In genomic region chr19:35206379-35206778, GRCh38 we compare ENCODE assay signal across 12 cellular contexts. TPM values are rescaled to one million over a fixed set of nuclear protein-coding genes. Genes with fewer than 3 reads are reported as not detected.
DNase-seq lines count a peak whose midpoint lies in the region; ATAC-seq and TF ChIP-seq lines count a peak whose summit lies in the region.
"Had no signal": no experiment of that assay in that cellular context is flagged by ENCODE, and none has a peak within 500 bp of the region (broad histone marks: within the 10 kb centered on the region; RNA-seq: fewer than 3 reads in every experiment).

No MANE protein-coding gene starts in this region.

- H3K4me3 ChIP-seq in DND-41 (ENCODE audit: low read depth in 1 of 2, low read length in 2 of 2) (no peak overlapping the region), lower lobe of right lung (no peak overlapping the region), foreskin fibroblast (ENCODE audit: low read depth in 1 of 2, low read length in 2 of 2) (no peak overlapping the region)
- H3K4me3 ChIP-seq: upper lobe of left lung had no signal

- no peaks in the 10 kb centered on the region for H3K79me2 ChIP-seq in DND-41 (ENCODE audit: insufficient read depth, low read length)

- H3K27ac Mint-ChIP-seq in IgD-negative memory B cell: peak overlapping the region; percentile 96 to 99 (median 98)
- H3K27ac Mint-ChIP-seq in activated CD4-positive, alpha-beta memory T cell treated with anti-CD3 and anti-CD28 coated beads, Interleukin-2, amount 10 ng/mL, durations not matched to agents 7 days and 5 days: peak overlapping the region; percentile 97

- intact Hi-C loops in lower lobe of right lung (cut with DNase I): no loop called here

- CTCF ChIA-PET in activated CD4-positive, alpha-beta memory T cell treated with anti-CD3 and anti-CD28 coated beads, Interleukin-2, amount 10 ng/mL, durations not matched to agents 7 days and 5 days (lab: Charles Lee): interaction anchor here (0.7 to 1.6 kb wide), 7 partner anchors 11 to 52 kb away, joined by 3 to 9 read pairs (median 3); partner anchors contain the start of gene FXYD5

- no peaks in the 10 kb centered on the region for H4K20me1 ChIP-seq in DND-41 (ENCODE audit: insufficient read depth, low read length)

- POLR2A ChIA-PET in activated CD4-positive, alpha-beta memory T cell treated with anti-CD3 and anti-CD28 coated beads, Interleukin-2, amount 10 ng/mL, durations not matched to agents 7 days and 5 days (lab: Charles Lee): interaction anchor here (1.0 to 3.3 kb wide), 15 partner anchors 11 to 256 kb away, joined by 3 to 33 read pairs (median 6); partner anchors contain the start of genes FXYD5 and USF2

- H3K36me3 ChIP-seq in DND-41 (ENCODE audit: insufficient read depth, low read length): no peaks in the 10 kb centered on the region
- H3K36me3 ChIP-seq in lower lobe of right lung: no peaks in the 10 kb centered on the region
- H3K36me3 ChIP-seq: upper lobe of left lung had no signal

- H3K4me1 Mint-ChIP-seq in IgD-negative memory B cell: peaks cover 34 to 47% (median 43%) of the 10 kb centered on the region in 3 donors
- H3K4me1 Mint-ChIP-seq in activated CD4-positive, alpha-beta memory T cell treated with anti-CD3 and anti-CD28 coated beads, Interleukin-2, amount 10 ng/mL, durations not matched to agents 7 days and 5 days: peaks cover 79% of the 10 kb centered on the region

- H3K27me3 Mint-ChIP-seq in IgD-negative memory B cell: no peaks in the 10 kb centered on the region
- H3K27me3 Mint-ChIP-seq in activated CD4-positive, alpha-beta memory T cell treated with anti-CD3 and anti-CD28 coated beads, Interleukin-2, amount 10 ng/mL, durations not matched to agents 7 days and 5 days: no peaks in the 10 kb centered on the region

- no peak for TF ChIP-seq CTCF in DND-41 (IDR thresholded peaks at IDR 0.05; ENCODE audit: borderline replicate concordance, extremely low read depth, low read length, poor library complexity, severe bottlenecking)
- TF ChIP-seq CTCF in lower lobe of right lung (IDR thresholded peaks at IDR 0.05): no peak
- no peak for TF ChIP-seq CTCF in foreskin fibroblast (IDR thresholded peaks at IDR 0.05; ENCODE audit: low read depth, low read length)

- H3K4me2 ChIP-seq in DND-41 (ENCODE audit: insufficient read depth, low read length): no peak overlapping the region

- H3K9me3 ChIP-seq in DND-41 (ENCODE audit: insufficient read depth, low read length, severe bottlenecking): no peaks in the 10 kb centered on the region
- no peaks in the 10 kb centered on the region for H3K9me3 ChIP-seq in lower lobe of right lung
- H3K9me3 ChIP-seq: upper lobe of left lung had no signal

- H3K27me3 ChIP-seq in DND-41 (ENCODE audit: insufficient read depth, low read length, poor library complexity) (no peaks in the 10 kb centered on the region), lower lobe of right lung (ENCODE audit: low read depth) (no peaks in the 10 kb centered on the region)
- H3K27me3 ChIP-seq: upper lobe of left lung had no signal

- peak overlapping the region; percentile 71 to 89 (median 78) for H3K4me3 Mint-ChIP-seq in IgD-negative memory B cell
- peak overlapping the region; percentile 67 for H3K4me3 Mint-ChIP-seq in activated CD4-positive, alpha-beta memory T cell treated with anti-CD3 and anti-CD28 coated beads, Interleukin-2, amount 10 ng/mL, durations not matched to agents 7 days and 5 days

- no peak overlapping the region for H3K27ac ChIP-seq in DND-41 (ENCODE audit: low read length)
- peak overlapping the region; percentile 46 for H3K27ac ChIP-seq in lower lobe of right lung

- no peaks in the 10 kb centered on the region for H3K36me3 Mint-ChIP-seq in IgD-negative memory B cell
- H3K36me3 Mint-ChIP-seq in activated CD4-positive, alpha-beta memory T cell treated with anti-CD3 and anti-CD28 coated beads, Interleukin-2, amount 10 ng/mL, durations not matched to agents 7 days and 5 days (ENCODE audit: low read depth): peaks cover 14% of the 10 kb centered on the region

- ATAC-seq in DND-41 (ENCODE audit: insufficient read depth, low read depth): peak; percentile 86
- no peak for ATAC-seq in lower lobe of right lung

- H3K4me1 ChIP-seq in DND-41 (ENCODE audit: insufficient read depth, low read length): no peaks in the 10 kb centered on the region
- H3K4me1 ChIP-seq in lower lobe of right lung: peaks cover 31% of the 10 kb centered on the region

- DNase-seq in DND-41 (peak; percentile 55), lower lobe of right lung (no peak), UCSD-AML1 (lab: John Stamatoyannopoulos, UW; ENCODE audit: unreplicated experiment) (no peak), NCI-H146 treated with DMSO at 0.1 percent for 48 hours (lab: John Stamatoyannopoulos, UW; ENCODE audit: unreplicated experiment) (no peak), foreskin fibroblast (no peak), amygdala (lab: John Stamatoyannopoulos, UW) (no peak)
- DNase-seq in activated CD4-positive, alpha-beta memory T cell treated with anti-CD3 and anti-CD28 coated beads, Interleukin-2, amount 10 ng/mL, durations not matched to agents 7 days and 5 days: peak; percentile 68
- DNase-seq: mesendoderm, upper lobe of left lung had no signal

- H3K9ac ChIP-seq in DND-41 (ENCODE audit: low read depth, low read length): no peak overlapping the region

- H2AFZ ChIP-seq in DND-41 (ENCODE audit: low read depth, low read length): no peak overlapping the region

- H3K9me3 Mint-ChIP-seq in IgD-negative memory B cell: peaks cover 0 to 2% (median 0%) of the 10 kb centered on the region in 3 donors
- peaks cover 6% of the 10 kb centered on the region for H3K9me3 Mint-ChIP-seq in activated CD4-positive, alpha-beta memory T cell treated with anti-CD3 and anti-CD28 coated beads, Interleukin-2, amount 10 ng/mL, durations not matched to agents 7 days and 5 days

RNA-seq across cellular contexts. Expression of gene FAM187B, which starts 22.2 kb away (rescaled TPM):
- not detected for polyA plus RNA-seq in IgD-negative memory B cell
- not detected for total RNA-seq in activated CD4-positive, alpha-beta memory T cell treated with anti-CD3 and anti-CD28 coated beads, Interleukin-2, amount 10 ng/mL, durations not matched to agents 7 days and 5 days
- 0.41 TPM for total RNA-seq in lower lobe of right lung
- total RNA-seq: SK-MEL-5, skeletal muscle tissue, upper lobe of left lung had no signal

RNA-seq across cellular contexts. Expression of gene LSR, which starts 42.4 kb away (rescaled TPM):
- 49.1 TPM for polyA plus RNA-seq in IgD-negative memory B cell
- 10 to 100 TPM; 13.2 to 13.3 TPM for total RNA-seq in activated CD4-positive, alpha-beta memory T cell treated with anti-CD3 and anti-CD28 coated beads, Interleukin-2, amount 10 ng/mL, durations not matched to agents 7 days and 5 days
- 74.1 TPM for total RNA-seq in lower lobe of right lung

RNA-seq across cellular contexts. Expression of gene FXYD5, which starts 51.8 kb away (rescaled TPM):
- polyA plus RNA-seq in IgD-negative memory B cell: 417 TPM
- total RNA-seq in activated CD4-positive, alpha-beta memory T cell treated with anti-CD3 and anti-CD28 coated beads, Interleukin-2, amount 10 ng/mL, durations not matched to agents 7 days and 5 days: 100 to 1,000 TPM; 588 to 589 TPM
- total RNA-seq in lower lobe of right lung: 152 TPM

Comparison
In these comparisons a context has a peak if more than half of its experiments do, and no peak if none do; other contexts are left out.
1. DNase-seq: peak in DND-41 (single experiment) and activated CD4-positive, alpha-beta memory T cell treated with anti-CD3 and anti-CD28 coated beads, Interleukin-2, amount 10 ng/mL, durations not matched to agents 7 days and 5 days (single experiment); none in lower lobe of right lung (single experiment), UCSD-AML1 (single experiment), NCI-H146 treated with DMSO at 0.1 percent for 48 hours (single experiment), foreskin fibroblast (0 of 2) and amygdala (0 of 56).